9 cellular contexts compared by ENCODE assay signal in the genomic region with DNA sequence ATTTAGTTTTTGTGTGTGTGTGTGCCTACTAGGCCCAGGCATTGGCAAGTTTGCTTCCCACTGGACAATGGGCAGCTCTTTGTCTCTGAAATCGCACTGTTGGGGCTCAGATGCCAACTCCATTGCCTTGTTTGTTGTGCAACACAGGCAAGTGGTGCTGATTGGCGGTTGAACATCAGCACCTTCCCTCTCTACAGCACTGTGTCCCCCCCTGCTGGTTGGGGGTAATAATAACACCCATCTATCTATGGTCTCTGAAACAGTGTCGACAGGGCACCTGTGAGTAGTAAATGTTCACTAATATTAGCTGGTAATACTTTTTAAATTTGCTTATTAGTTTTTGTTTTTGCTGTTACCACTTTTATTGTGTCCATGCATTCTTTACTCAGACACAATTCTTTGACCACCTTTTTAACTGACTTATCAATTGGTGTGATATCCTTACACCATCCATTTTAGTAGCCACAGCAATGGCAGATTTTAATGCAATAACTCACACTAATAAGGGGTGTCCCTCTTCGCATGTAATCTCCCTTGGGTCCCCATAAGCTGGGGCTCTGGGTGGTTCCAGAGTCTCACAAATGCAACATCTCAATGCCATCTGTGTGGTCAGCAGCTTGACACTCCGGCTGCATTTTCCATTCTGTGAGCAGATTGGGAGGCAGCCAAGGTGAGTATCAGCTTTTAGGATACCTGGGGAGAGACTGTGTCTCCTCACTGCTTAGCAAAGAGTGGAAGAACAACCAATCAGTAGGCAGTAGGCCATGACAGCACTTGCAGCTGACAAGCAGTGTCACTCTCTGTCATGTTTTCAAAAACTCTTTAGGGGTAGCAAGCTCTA. TPM values are rescaled to one million over a fixed set of nuclear protein-coding genes. Genes with fewer than 3 reads are reported as not detected.
DNase-seq lines count a peak whose midpoint lies in the region; ATAC-seq and TF ChIP-seq lines count a peak whose summit lies in the region.
"Had no signal": no experiment of that assay in that cellular context is flagged by ENCODE, and none has a peak within 500 bp of the region (broad histone marks: within the 10 kb centered on the region; RNA-seq: fewer than 3 reads in every experiment).

No MANE protein-coding gene starts in this region.

- no peak for ATAC-seq in GM21786 (IDR thresholded peaks at IDR 0.05; ENCODE audit: unreplicated experiment)

- no peaks in the 10 kb centered on the region for H3K36me3 ChIP-seq in transverse colon

- no peaks in the 10 kb centered on the region for H3K9me3 ChIP-seq in transverse colon

- H3K9me3 Mint-ChIP-seq in glutamatergic neuron (ENCODE audit: unreplicated experiment), result peaks cover 12% of the 10 kb centered on the region
- H3K9me3 Mint-ChIP-seq: natural killer cell treated with Interleukin-12 subunit alpha and Interleukin-12 subunit beta and Interleukin-15 and Interleukin-18, amount 100 ng/mL, for 72 hours had no signal

- H3K27ac Mint-ChIP-seq in glutamatergic neuron (ENCODE audit: unreplicated experiment), result peak overlapping the region; percentile 89
- H3K27ac Mint-ChIP-seq: natural killer cell treated with Interleukin-12 subunit alpha and Interleukin-12 subunit beta and Interleukin-15 and Interleukin-18, amount 100 ng/mL, for 72 hours had no signal

- intact Hi-C loops in transverse colon (cut with DNase I; ENCODE audit: low total_unique reads), result no loop called here

- DNase-seq in NCI-H82 (lab: John Stamatoyannopoulos, UW) (peak; percentile 71), NCI-H82 treated with DMSO at 0.1 percent for 48 hours (lab: John Stamatoyannopoulos, UW; ENCODE audit: unreplicated experiment) (no peak), KBM-7 (peak; percentile 63), UCSD-AML1 (lab: John Stamatoyannopoulos, UW; ENCODE audit: unreplicated experiment) (peak; percentile 18), glutamatergic neuron (peak; percentile 61), transverse colon (no peak), DMS153 treated with DMSO at 0.1 percent for 48 hours (lab: John Stamatoyannopoulos, UW; ENCODE audit: unreplicated experiment) (no peak)

- H3K4me3 ChIP-seq in transverse colon, result no peak overlapping the region

- WGBS in transverse colon (ENCODE audit: low coverage in 1 of 2), 2 donors, result 68 to 80% methylated on average over 4 to 5 of the region's 5 CpGs

- peak; percentile 82 for TF ChIP-seq CTCF in glutamatergic neuron (IDR thresholded peaks at IDR 0.05; ENCODE audit: partially characterized antibody, unreplicated experiment)
- peak in 4 of 5 experiments; percentile 10 to 33 (median 30) for TF ChIP-seq CTCF in transverse colon (IDR thresholded peaks at IDR 0.05)

- no peaks in the 10 kb centered on the region for H3K36me3 Mint-ChIP-seq in glutamatergic neuron (ENCODE audit: unreplicated experiment)
- H3K36me3 Mint-ChIP-seq: natural killer cell treated with Interleukin-12 subunit alpha and Interleukin-12 subunit beta and Interleukin-15 and Interleukin-18, amount 100 ng/mL, for 72 hours had no signal

- peaks cover 41% of the 10 kb centered on the region for H3K4me1 Mint-ChIP-seq in glutamatergic neuron (ENCODE audit: low read depth, unreplicated experiment)

- no peak for TF ChIP-seq POLR2A in transverse colon (IDR thresholded peaks at IDR 0.05)

- H3K4me1 ChIP-seq in transverse colon, result no peaks in the 10 kb centered on the region

- H3K27me3 ChIP-seq in transverse colon, result no peaks in the 10 kb centered on the region

- no peak for TF ChIP-seq EP300 in transverse colon (IDR thresholded peaks at IDR 0.05; ENCODE audit: low read depth)

- H3K27ac ChIP-seq in transverse colon, result no peak overlapping the region

- H3K27me3 Mint-ChIP-seq in glutamatergic neuron (ENCODE audit: unreplicated experiment), result peaks cover 6% of the 10 kb centered on the region

- H3K4me3 Mint-ChIP-seq in glutamatergic neuron (ENCODE audit: unreplicated experiment), result no peak overlapping the region
- H3K4me3 Mint-ChIP-seq: natural killer cell treated with Interleukin-12 subunit alpha and Interleukin-12 subunit beta and Interleukin-15 and Interleukin-18, amount 100 ng/mL, for 72 hours had no signal

- in situ Hi-C loops in KBM-7 (cut with MboI; ENCODE audit: low pct_unique_long_range_greater_than_20kb, low sequenced_read_pairs), result no loop called here
- in situ Hi-C loops in transverse colon (cut with MboI; ENCODE audit: low pct_ligation_motif_present in 1 of 4, low pct_unique_long_range_greater_than_20kb in 1 of 4, low sequenced_read_pairs in 3 of 4), result loop anchor here (25.0 kb wide), 1 partner anchor 523 kb away; no protein-coding TSS in a partner anchor

RNA-seq across cellular contexts. Expression of a gene that starts 47.7 kb away (rescaled TPM):
- 34.9 TPM for total RNA-seq in glutamatergic neuron (ENCODE audit: unreplicated experiment)
- total RNA-seq in transverse colon, result 10 to 100 TPM; 14.1 to 67.7 (median 35.3) TPM

Comparison
In these comparisons a context has a peak if more than half of its experiments do, and no peak if none do; other contexts are left out.
1. DNase-seq: peak in NCI-H82 (single experiment), KBM-7 (single experiment), UCSD-AML1 (single experiment) and glutamatergic neuron (single experiment); none in NCI-H82 treated with DMSO at 0.1 percent for 48 hours (single experiment), transverse colon (single experiment) and DMS153 treated with DMSO at 0.1 percent for 48 hours (single experiment).